1 cellular context compared by ENCODE assay signal in the genomic region with DNA sequence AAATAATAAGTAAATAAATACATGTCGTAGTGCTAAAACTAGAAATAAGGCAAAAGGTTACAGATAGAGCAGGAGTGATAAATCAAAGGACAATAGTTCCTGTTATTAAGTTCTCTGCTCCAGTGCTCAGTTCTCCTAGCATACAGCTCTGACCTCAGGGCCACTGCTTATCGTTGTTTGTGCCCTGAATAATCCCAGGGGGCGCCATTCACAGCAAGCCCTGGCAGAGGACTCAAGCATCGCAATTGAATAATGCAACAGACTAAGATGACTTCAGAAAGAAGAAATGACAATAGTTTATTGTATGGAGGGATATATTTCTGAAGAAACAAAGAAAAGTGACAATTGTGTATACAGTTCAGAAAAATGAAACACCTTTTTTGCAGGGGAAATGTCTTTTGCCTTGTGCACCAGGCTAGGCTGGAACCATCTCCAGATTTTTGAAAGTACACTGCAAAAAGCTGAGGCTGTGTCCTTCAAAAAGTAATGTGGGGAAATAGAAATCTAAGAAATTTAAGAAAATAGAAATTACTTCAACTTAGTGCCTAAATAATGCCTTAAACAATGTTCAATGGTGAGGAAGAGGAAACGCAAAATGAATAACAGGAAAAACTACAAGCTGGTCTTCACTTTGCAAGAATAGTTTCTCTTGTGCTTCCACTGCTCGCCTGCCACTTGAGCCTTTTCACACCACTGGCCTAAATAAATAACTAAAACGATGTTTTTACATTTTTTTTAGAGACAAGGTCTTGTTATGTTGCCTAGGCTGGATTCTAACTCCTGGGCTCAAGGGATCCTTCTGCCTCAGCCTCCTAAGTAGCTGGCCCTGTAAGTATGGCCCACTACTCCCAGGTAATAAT.
TF ChIP-seq lines count a peak whose summit lies in the region.

No MANE protein-coding gene starts in this region.

TF ChIP-seq in HCT116, 20 proteins besides CTCF, POLR2A, EP300 and RAD21 (continued from another document):
- TF ChIP-seq EZH2phosphoT487 (IDR thresholded peaks at IDR 0.05; ENCODE audit: borderline replicate concordance), result no peak
- TF ChIP-seq CBX3 (IDR thresholded peaks at IDR 0.05; ENCODE audit: low read depth), result peak; percentile 71; the same call in 1 of the 2 replicates
- TF ChIP-seq, protein P1, sequence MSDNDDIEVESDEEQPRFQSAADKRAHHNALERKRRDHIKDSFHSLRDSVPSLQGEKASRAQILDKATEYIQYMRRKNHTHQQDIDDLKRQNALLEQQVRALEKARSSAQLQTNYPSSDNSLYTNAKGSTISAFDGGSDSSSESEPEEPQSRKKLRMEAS (IDR thresholded peaks at IDR 0.05), result no peak
